In the genomic region with DNA sequence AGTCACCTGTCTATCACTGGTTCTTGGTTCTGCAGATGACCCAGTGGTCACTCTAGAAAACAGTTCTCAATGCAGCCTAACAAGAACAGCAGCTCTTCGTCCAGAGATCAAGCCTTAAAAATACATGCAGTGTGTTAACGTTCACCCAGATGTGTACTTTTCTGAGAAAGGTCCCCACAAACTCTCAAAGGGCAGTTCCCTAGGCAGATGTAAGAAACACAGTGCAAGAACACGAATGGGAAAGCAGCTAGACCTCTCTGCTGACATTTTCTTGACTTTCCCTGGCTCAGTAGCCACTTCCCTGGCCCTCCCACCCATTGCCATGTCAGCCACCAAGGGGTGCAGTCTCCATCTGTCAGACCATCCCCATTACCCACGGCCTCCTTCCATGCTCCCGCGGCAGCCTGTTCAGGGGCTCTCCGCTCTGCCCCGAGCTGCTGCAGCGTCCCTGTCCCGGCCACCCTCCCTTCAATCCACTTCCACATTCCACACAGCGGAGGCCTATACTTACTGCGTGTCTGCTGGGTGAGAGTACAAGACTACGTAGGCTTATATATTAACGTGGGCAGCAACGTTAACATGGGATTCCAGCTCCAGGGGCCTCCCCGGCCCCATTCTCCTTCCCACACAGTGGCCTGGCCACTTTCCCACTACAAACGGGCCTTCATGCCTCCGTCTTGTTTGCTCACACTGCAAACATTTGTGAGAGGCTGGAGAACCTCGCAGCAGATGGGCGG, we compare ENCODE assay signal across 1 cellular context.
A peak's percentile ranks its signal among the peaks of the same experiment; 100 is the strongest.
TF ChIP-seq lines count a peak whose summit lies in the region.

No MANE protein-coding gene starts in this region.

TF ChIP-seq in HepG2, 621 proteins besides CTCF, POLR2A, EP300 and RAD21 (continued from another document and continues in another):
- TF ChIP-seq, protein P1, sequence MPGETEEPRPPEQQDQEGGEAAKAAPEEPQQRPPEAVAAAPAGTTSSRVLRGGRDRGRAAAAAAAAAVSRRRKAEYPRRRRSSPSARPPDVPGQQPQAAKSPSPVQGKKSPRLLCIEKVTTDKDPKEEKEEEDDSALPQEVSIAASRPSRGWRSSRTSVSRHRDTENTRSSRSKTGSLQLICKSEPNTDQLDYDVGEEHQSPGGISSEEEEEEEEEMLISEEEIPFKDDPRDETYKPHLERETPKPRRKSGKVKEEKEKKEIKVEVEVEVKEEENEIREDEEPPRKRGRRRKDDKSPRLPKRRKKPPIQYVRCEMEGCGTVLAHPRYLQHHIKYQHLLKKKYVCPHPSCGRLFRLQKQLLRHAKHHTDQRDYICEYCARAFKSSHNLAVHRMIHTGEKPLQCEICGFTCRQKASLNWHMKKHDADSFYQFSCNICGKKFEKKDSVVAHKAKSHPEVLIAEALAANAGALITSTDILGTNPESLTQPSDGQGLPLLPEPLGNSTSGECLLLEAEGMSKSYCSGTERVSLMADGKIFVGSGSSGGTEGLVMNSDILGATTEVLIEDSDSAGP (CRISPR knock-in tag; IDR thresholded peaks at IDR 0.05; ENCODE audit: borderline replicate concordance) = peak; percentile 59; the same call in 1 of the 2 replicates
- TF ChIP-seq GATAD2A (CRISPR knock-in tag; IDR thresholded peaks at IDR 0.05) (peak; percentile 37), ZNF879 (CRISPR knock-in tag; IDR thresholded peaks at IDR 0.05) (0 out of 2 replicates have a peak, but pooled peaks have one; percentile 22), SOX13 (IDR thresholded peaks at IDR 0.05) (no peak), SOX13 (CRISPR knock-in tag; conservative IDR thresholded peaks at IDR 0.05 in 1 of 2, IDR thresholded peaks at IDR 0.05 in 1 of 2) (peak in 1 of 2 experiments; percentile 51; a peak in 2 of 4 replicates), SRF (IDR thresholded peaks at IDR 0.05; ENCODE audit: low read depth, low read length) (no peak), HNF4A (CRISPR knock-in tag; IDR thresholded peaks at IDR 0.05) (peak; percentile 80), ZNF343 (CRISPR knock-in tag; IDR thresholded peaks at IDR 0.05) (peak; percentile 59; the same call in 1 of the 2 replicates), GATAD1 (CRISPR knock-in tag; IDR thresholded peaks at IDR 0.05) (peak; percentile 19; the same call in 1 of the 2 replicates), CHCHD3 (CRISPR knock-in tag; IDR thresholded peaks at IDR 0.05) (0 out of 2 replicates have a peak, but pooled peaks have one; percentile 37), THAP11 (CRISPR knock-in tag; IDR thresholded peaks at IDR 0.05) (0 out of 2 replicates have a peak, but pooled peaks have one; percentile 26), YY1 (IDR thresholded peaks at IDR 0.05; ENCODE audit: insufficient read depth, insufficient replicate concordance, low read depth, low read length) (no peak), CEBPG (CRISPR knock-in tag; IDR thresholded peaks at IDR 0.05) (0 out of 2 replicates have a peak, but pooled peaks have one; percentile 13), ZNF501 (CRISPR knock-in tag; IDR thresholded peaks at IDR 0.05) (peak; percentile 57; the same call in 1 of the 2 replicates), TBX2 (CRISPR knock-in tag; IDR thresholded peaks at IDR 0.05; ENCODE audit: borderline replicate concordance) (peak; percentile 46), POLR2G (IDR thresholded peaks at IDR 0.05; ENCODE audit: low read depth, low read length) (peak; percentile 51; the same call in 1 of the 2 replicates), BRD4 (CRISPR knock-in tag; IDR thresholded peaks at IDR 0.05) (0 out of 2 replicates have a peak, but pooled peaks have one; percentile 46), BORCS8-MEF2B (CRISPR knock-in tag; IDR thresholded peaks at IDR 0.05) (0 out of 2 replicates have a peak, but pooled peaks have one; percentile 16)
- TF ChIP-seq, protein P2, sequence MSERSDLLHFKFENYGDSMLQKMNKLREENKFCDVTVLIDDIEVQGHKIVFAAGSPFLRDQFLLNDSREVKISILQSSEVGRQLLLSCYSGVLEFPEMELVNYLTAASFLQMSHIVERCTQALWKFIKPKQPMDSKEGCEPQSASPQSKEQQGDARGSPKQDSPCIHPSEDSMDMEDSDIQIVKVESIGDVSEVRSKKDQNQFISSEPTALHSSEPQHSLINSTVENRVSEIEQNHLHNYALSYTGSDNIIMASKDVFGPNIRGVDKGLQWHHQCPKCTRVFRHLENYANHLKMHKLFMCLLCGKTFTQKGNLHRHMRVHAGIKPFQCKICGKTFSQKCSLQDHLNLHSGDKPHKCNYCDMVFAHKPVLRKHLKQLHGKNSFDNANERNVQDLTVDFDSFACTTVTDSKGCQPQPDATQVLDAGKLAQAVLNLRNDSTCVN (CRISPR knock-in tag; IDR thresholded peaks at IDR 0.05; ENCODE audit: borderline replicate concordance) = peak; percentile 99
- TF ChIP-seq, protein P3, sequence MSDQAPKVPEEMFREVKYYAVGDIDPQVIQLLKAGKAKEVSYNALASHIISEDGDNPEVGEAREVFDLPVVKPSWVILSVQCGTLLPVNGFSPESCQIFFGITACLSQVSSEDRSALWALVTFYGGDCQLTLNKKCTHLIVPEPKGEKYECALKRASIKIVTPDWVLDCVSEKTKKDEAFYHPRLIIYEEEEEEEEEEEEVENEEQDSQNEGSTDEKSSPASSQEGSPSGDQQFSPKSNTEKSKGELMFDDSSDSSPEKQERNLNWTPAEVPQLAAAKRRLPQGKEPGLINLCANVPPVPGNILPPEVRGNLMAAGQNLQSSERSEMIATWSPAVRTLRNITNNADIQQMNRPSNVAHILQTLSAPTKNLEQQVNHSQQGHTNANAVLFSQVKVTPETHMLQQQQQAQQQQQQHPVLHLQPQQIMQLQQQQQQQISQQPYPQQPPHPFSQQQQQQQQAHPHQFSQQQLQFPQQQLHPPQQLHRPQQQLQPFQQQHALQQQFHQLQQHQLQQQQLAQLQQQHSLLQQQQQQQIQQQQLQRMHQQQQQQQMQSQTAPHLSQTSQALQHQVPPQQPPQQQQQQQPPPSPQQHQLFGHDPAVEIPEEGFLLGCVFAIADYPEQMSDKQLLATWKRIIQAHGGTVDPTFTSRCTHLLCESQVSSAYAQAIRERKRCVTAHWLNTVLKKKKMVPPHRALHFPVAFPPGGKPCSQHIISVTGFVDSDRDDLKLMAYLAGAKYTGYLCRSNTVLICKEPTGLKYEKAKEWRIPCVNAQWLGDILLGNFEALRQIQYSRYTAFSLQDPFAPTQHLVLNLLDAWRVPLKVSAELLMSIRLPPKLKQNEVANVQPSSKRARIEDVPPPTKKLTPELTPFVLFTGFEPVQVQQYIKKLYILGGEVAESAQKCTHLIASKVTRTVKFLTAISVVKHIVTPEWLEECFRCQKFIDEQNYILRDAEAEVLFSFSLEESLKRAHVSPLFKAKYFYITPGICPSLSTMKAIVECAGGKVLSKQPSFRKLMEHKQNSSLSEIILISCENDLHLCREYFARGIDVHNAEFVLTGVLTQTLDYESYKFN (CRISPR knock-in tag; conservative IDR thresholded peaks at IDR 0.05) = peak; percentile 81
- TF ChIP-seq, protein P4, sequence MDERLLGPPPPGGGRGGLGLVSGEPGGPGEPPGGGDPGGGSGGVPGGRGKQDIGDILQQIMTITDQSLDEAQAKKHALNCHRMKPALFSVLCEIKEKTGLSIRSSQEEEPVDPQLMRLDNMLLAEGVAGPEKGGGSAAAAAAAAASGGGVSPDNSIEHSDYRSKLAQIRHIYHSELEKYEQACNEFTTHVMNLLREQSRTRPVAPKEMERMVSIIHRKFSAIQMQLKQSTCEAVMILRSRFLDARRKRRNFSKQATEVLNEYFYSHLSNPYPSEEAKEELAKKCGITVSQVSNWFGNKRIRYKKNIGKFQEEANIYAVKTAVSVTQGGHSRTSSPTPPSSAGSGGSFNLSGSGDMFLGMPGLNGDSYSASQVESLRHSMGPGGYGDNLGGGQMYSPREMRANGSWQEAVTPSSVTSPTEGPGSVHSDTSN (CRISPR knock-in tag; IDR thresholded peaks at IDR 0.05) = peak; percentile 47; the same call in 1 of the 2 replicates
- TF ChIP-seq, protein P5, sequence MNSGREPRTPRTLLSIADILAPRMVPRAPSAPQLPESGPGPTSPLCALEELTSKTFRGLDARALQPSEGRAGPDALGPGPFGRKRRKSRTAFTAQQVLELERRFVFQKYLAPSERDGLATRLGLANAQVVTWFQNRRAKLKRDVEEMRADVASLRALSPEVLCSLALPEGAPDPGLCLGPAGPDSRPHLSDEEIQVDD (CRISPR knock-in tag; IDR thresholded peaks at IDR 0.05; ENCODE audit: borderline replicate concordance) = 0 out of 2 replicates have a peak, but pooled peaks have one; percentile 46
- TF ChIP-seq, protein P6, sequence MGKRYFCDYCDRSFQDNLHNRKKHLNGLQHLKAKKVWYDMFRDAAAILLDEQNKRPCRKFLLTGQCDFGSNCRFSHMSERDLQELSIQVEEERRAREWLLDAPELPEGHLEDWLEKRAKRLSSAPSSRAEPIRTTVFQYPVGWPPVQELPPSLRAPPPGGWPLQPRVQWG (CRISPR knock-in tag; IDR thresholded peaks at IDR 0.05; ENCODE audit: borderline replicate concordance, low read depth) = no peak
- TF ChIP-seq, protein P7, sequence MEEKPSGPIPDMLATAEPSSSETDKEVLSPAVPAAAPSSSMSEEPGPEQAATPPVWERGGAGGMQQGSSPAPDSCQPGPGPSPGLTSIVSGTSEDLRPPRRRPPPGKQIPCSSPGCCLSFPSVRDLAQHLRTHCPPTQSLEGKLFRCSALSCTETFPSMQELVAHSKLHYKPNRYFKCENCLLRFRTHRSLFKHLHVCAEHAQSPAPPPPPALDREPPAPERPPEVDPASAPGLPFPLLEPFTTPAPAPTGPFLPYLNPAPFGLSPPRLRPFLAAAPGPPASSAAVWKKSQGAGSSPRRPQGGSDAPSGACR (CRISPR knock-in tag; IDR thresholded peaks at IDR 0.05) = 0 out of 2 replicates have a peak, but pooled peaks have one; percentile 63
- TF ChIP-seq, protein P8, sequence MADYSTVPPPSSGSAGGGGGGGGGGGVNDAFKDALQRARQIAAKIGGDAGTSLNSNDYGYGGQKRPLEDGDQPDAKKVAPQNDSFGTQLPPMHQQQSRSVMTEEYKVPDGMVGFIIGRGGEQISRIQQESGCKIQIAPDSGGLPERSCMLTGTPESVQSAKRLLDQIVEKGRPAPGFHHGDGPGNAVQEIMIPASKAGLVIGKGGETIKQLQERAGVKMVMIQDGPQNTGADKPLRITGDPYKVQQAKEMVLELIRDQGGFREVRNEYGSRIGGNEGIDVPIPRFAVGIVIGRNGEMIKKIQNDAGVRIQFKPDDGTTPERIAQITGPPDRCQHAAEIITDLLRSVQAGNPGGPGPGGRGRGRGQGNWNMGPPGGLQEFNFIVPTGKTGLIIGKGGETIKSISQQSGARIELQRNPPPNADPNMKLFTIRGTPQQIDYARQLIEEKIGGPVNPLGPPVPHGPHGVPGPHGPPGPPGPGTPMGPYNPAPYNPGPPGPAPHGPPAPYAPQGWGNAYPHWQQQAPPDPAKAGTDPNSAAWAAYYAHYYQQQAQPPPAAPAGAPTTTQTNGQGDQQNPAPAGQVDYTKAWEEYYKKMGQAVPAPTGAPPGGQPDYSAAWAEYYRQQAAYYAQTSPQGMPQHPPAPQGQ (CRISPR knock-in tag; IDR thresholded peaks at IDR 0.05; ENCODE audit: borderline replicate concordance) = no peak
- TF ChIP-seq, protein P9, sequence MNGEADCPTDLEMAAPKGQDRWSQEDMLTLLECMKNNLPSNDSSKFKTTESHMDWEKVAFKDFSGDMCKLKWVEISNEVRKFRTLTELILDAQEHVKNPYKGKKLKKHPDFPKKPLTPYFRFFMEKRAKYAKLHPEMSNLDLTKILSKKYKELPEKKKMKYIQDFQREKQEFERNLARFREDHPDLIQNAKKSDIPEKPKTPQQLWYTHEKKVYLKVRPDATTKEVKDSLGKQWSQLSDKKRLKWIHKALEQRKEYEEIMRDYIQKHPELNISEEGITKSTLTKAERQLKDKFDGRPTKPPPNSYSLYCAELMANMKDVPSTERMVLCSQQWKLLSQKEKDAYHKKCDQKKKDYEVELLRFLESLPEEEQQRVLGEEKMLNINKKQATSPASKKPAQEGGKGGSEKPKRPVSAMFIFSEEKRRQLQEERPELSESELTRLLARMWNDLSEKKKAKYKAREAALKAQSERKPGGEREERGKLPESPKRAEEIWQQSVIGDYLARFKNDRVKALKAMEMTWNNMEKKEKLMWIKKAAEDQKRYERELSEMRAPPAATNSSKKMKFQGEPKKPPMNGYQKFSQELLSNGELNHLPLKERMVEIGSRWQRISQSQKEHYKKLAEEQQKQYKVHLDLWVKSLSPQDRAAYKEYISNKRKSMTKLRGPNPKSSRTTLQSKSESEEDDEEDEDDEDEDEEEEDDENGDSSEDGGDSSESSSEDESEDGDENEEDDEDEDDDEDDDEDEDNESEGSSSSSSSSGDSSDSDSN (CRISPR knock-in tag; IDR thresholded peaks at IDR 0.05) = peak; percentile 67; the same call in 1 of the 2 replicates
- TF ChIP-seq, protein P10, sequence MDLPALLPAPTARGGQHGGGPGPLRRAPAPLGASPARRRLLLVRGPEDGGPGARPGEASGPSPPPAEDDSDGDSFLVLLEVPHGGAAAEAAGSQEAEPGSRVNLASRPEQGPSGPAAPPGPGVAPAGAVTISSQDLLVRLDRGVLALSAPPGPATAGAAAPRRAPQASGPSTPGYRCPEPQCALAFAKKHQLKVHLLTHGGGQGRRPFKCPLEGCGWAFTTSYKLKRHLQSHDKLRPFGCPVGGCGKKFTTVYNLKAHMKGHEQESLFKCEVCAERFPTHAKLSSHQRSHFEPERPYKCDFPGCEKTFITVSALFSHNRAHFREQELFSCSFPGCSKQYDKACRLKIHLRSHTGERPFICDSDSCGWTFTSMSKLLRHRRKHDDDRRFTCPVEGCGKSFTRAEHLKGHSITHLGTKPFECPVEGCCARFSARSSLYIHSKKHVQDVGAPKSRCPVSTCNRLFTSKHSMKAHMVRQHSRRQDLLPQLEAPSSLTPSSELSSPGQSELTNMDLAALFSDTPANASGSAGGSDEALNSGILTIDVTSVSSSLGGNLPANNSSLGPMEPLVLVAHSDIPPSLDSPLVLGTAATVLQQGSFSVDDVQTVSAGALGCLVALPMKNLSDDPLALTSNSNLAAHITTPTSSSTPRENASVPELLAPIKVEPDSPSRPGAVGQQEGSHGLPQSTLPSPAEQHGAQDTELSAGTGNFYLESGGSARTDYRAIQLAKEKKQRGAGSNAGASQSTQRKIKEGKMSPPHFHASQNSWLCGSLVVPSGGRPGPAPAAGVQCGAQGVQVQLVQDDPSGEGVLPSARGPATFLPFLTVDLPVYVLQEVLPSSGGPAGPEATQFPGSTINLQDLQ (CRISPR knock-in tag; IDR thresholded peaks at IDR 0.05) = peak; percentile 65; the same call in 1 of the 2 replicates
- TF ChIP-seq, protein P11, sequence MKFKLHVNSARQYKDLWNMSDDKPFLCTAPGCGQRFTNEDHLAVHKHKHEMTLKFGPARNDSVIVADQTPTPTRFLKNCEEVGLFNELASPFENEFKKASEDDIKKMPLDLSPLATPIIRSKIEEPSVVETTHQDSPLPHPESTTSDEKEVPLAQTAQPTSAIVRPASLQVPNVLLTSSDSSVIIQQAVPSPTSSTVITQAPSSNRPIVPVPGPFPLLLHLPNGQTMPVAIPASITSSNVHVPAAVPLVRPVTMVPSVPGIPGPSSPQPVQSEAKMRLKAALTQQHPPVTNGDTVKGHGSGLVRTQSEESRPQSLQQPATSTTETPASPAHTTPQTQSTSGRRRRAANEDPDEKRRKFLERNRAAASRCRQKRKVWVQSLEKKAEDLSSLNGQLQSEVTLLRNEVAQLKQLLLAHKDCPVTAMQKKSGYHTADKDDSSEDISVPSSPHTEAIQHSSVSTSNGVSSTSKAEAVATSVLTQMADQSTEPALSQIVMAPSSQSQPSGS (CRISPR knock-in tag; IDR thresholded peaks at IDR 0.05) = peak; percentile 64
- TF ChIP-seq, protein P12, sequence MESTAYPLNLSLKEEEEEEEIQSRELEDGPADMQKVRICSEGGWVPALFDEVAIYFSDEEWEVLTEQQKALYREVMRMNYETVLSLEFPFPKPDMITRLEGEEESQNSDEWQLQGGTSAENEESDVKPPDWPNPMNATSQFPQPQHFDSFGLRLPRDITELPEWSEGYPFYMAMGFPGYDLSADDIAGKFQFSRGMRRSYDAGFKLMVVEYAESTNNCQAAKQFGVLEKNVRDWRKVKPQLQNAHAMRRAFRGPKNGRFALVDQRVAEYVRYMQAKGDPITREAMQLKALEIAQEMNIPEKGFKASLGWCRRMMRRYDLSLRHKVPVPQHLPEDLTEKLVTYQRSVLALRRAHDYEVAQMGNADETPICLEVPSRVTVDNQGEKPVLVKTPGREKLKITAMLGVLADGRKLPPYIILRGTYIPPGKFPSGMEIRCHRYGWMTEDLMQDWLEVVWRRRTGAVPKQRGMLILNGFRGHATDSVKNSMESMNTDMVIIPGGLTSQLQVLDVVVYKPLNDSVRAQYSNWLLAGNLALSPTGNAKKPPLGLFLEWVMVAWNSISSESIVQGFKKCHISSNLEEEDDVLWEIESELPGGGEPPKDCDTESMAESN (CRISPR knock-in tag; conservative IDR thresholded peaks at IDR 0.05) = peak; percentile 41; the same call in 1 of the 2 replicates
